8 cellular contexts compared by ENCODE assay signal in genomic region chr4:122922877-122923511, GRCh38. TPM values are rescaled to one million over a fixed set of nuclear protein-coding genes. Genes with fewer than 3 reads are reported as not detected.
DNase-seq lines count a peak whose midpoint lies in the region; ATAC-seq, FAIRE-seq and TF ChIP-seq lines count a peak whose summit lies in the region.

No MANE protein-coding gene starts in this region.

- peak overlapping the region; percentile 71 for H3K4me3 ChIP-seq in A673 (ENCODE audit: low read depth, low read length, poor library complexity, severe bottlenecking)
- H3K4me3 ChIP-seq in WERI-Rb-1 (ENCODE audit: low read depth, low read length), result peak overlapping the region; percentile 86
- H3K4me3 ChIP-seq in bronchial epithelial cell (ENCODE audit: low read depth, low read length), result peak overlapping the region; percentile 43

- H3K27me3 ChIP-seq in A673 (replicated peaks; ENCODE audit: insufficient read depth, low read depth, low read length, poor library complexity) (no peaks in the 10 kb centered on the region), WERI-Rb-1 (ENCODE audit: insufficient read depth, low read depth, severe bottlenecking) (no peaks in the 10 kb centered on the region), bronchial epithelial cell (ENCODE audit: control insufficient read depth, insufficient read depth, low read length) (no peaks in the 10 kb centered on the region)

- TF ChIP-seq CTCF in A673 (conservative IDR thresholded peaks at IDR 0.05; ENCODE audit: low read depth, low read length), result no peak
- TF ChIP-seq CTCF in WERI-Rb-1 (IDR thresholded peaks at IDR 0.05; ENCODE audit: low read depth, low read length), result no peak
- no peak for TF ChIP-seq CTCF in bronchial epithelial cell (IDR thresholded peaks at IDR 0.05; ENCODE audit: insufficient read depth, low read length, severe bottlenecking)

- ATAC-seq in GM18868 (IDR thresholded peaks at IDR 0.05; ENCODE audit: unreplicated experiment), result peak; percentile 96
- ATAC-seq in HG03103 (IDR thresholded peaks at IDR 0.05; ENCODE audit: low read depth, unreplicated experiment), result peak; percentile 95

- BruUV-seq in A673 (replicated peaks; lab: Mats Ljungman, UMichigan), result no TSS peak

- H3K27ac ChIP-seq in A673 (ENCODE audit: low read depth, low read length, poor library complexity, severe bottlenecking) (peak overlapping the region; percentile 75), WERI-Rb-1 (peak overlapping the region; percentile 73)

- CTCF ChIA-PET in A673 (lab: Charles Lee), result no interaction called here

- intact Hi-C loops in A673 (cut with micrococcal nuclease; ENCODE audit: unreplicated experiment), result loop anchor here (1.0 to 10.0 kb wide), 4 partner anchors 161 to 321 kb away; no protein-coding TSS in a partner anchor

- H3K9me3 ChIP-seq in A673 (ENCODE audit: low read depth, low read length, poor library complexity, severe bottlenecking) (no peaks in the 10 kb centered on the region), WERI-Rb-1 (ENCODE audit: severe bottlenecking) (no peaks in the 10 kb centered on the region)

- H3K36me3 ChIP-seq in A673 (ENCODE audit: insufficient read depth, low read length, poor library complexity, severe bottlenecking) (no peaks in the 10 kb centered on the region), WERI-Rb-1 (peaks cover 8% of the 10 kb centered on the region), bronchial epithelial cell (ENCODE audit: control insufficient read depth, insufficient read depth, low read length) (no peaks in the 10 kb centered on the region)

- peaks cover 15% of the 10 kb centered on the region for H3K4me1 ChIP-seq in A673 (ENCODE audit: insufficient read depth, low read length, poor library complexity, severe bottlenecking)

- FAIRE-seq in bronchial epithelial cell (lab: Jason Lieb, UNC), result no peak

- peak; percentile 96 for DNase-seq in A673 (ENCODE audit: low spot score)
- DNase-seq in NCI-H2196 treated with DMSO at 0.1 percent for 48 hours (lab: John Stamatoyannopoulos, UW; ENCODE audit: unreplicated experiment), result peak; percentile 35
- peak; percentile 92 for DNase-seq in WERI-Rb-1
- DNase-seq in bronchial epithelial cell (ENCODE audit: low read depth), result peak; percentile 74
- peak; percentile 86 for DNase-seq in iPS-NIHi7 (ENCODE audit: extremely low spot score)
- peak; percentile 74 to 85 for DNase-seq in stimulated activated CD4-positive, alpha-beta T cell treated with anti-CD3 and anti-CD28 coated beads, Interleukin-12 subunit alpha, Interleukin-12 subunit beta, amount 100 ng/mL, for 24 hours (ENCODE audit: low read depth in 2 of 2)

- POLR2A ChIA-PET in A673 (lab: Charles Lee; ENCODE audit: low non-redundant PET), result no interaction called here

RNA-seq across cellular contexts. Expression of gene NUDT6, which starts 0.6 kb away (rescaled TPM):
- total RNA-seq in A673 (2021) (6.1 and 7.3 TPM in 2 replicates), bronchial epithelial cell (2.7 and 3.9 TPM in 2 replicates)

Comparison
In these comparisons a context has a peak if more than half of its experiments do, and no peak if none do; other contexts are left out.
1. Peak in every context shown above with its lines: DNase-seq, ATAC-seq, H3K4me3 ChIP-seq and H3K27ac ChIP-seq.
2. DNase-seq: peak in every context shown above with its lines; median percentile 96 in A673; 92 in WERI-Rb-1; 86 in iPS-NIHi7; 80 in stimulated activated CD4-positive, alpha-beta T cell treated with anti-CD3 and anti-CD28 coated beads, Interleukin-12 subunit alpha, Interleukin-12 subunit beta, amount 100 ng/mL, for 24 hours; 74 in bronchial epithelial cell; 35 in NCI-H2196 treated with DMSO at 0.1 percent for 48 hours.